ENCODE assay signal across 23 cellular contexts in genomic region chr3:15071699-15072098, GRCh38.
"Had no signal": no experiment of that assay in that cellular context is flagged by ENCODE, and none has a peak within 500 bp of the region (broad histone marks: within the 10 kb centered on the region; RNA-seq: fewer than 3 reads in every experiment).

No MANE protein-coding gene starts in this region.

- H3K27me3 Mint-ChIP-seq: naive thymus-derived CD8-positive, alpha-beta T cell; progenitor cell of endocrine pancreas; stimulated activated naive CD8-positive, alpha-beta T cell treated with anti-CD3 and anti-CD28 coated beads, Interleukin-15, amount 100 ng/mL, for 72 hours; type B pancreatic cell had no signal

- H3K27ac Mint-ChIP-seq: nephron; neural progenitor cell; progenitor cell of endocrine pancreas; stimulated activated naive CD8-positive, alpha-beta T cell treated with anti-CD3 and anti-CD28 coated beads, Interleukin-15, amount 100 ng/mL, for 72 hours; type B pancreatic cell had no signal

- DNase-seq: hypothalamus; immature natural killer cell; kidney; left colon; left lung; lower lobe of right lung; mammary epithelial cell; mesenchymal stem cell; naive thymus-derived CD8-positive, alpha-beta T cell; occipital lobe; right lobe of liver; stimulated activated CD4-positive, alpha-beta T cell treated with anti-CD3 and anti-CD28 coated beads, Interleukin-1b, Interleukin-23, amount 100 ng/mL, for 48 hours; stimulated activated CD4-positive, alpha-beta T cell treated with anti-CD3 and anti-CD28 coated beads, Interleukin-2, amount 100 ng/mL, for 48 hours; stimulated activated CD4-positive, alpha-beta T cell treated with anti-CD3 and anti-CD28 coated beads, Interleukin-4, amount 100 ng/mL, for 4 hours; stimulated activated CD8-positive, alpha-beta memory T cell treated with anti-CD3 and anti-CD28 coated beads, Interleukin-4, amount 100 ng/mL, for 48 hours; stimulated activated naive CD4-positive, alpha-beta T cell treated with Interleukin-2 at 50 U/mL for 16 hours; stimulated activated naive CD8-positive, alpha-beta T cell treated with anti-CD3 and anti-CD28 coated beads, Interleukin-15, amount 100 ng/mL, for 72 hours; substantia nigra; uterus had no signal

- H3K9me3 Mint-ChIP-seq: immature natural killer cell; naive thymus-derived CD8-positive, alpha-beta T cell; nephron; neural progenitor cell; stimulated activated naive CD8-positive, alpha-beta T cell treated with anti-CD3 and anti-CD28 coated beads, Interleukin-15, amount 100 ng/mL, for 72 hours; type B pancreatic cell had no signal

- H3K4me1 Mint-ChIP-seq: immature natural killer cell, nephron, neural progenitor cell had no signal

- H3K4me3 Mint-ChIP-seq: immature natural killer cell; naive thymus-derived CD8-positive, alpha-beta T cell; nephron; neural progenitor cell; stimulated activated naive CD8-positive, alpha-beta T cell treated with anti-CD3 and anti-CD28 coated beads, Interleukin-15, amount 100 ng/mL, for 72 hours; type B pancreatic cell had no signal

- ATAC-seq: left colon; left lung; lower lobe of right lung; naive thymus-derived CD8-positive, alpha-beta T cell; right lobe of liver; stimulated activated naive CD8-positive, alpha-beta T cell treated with anti-CD3 and anti-CD28 coated beads, Interleukin-15, amount 100 ng/mL, for 72 hours had no signal
